8 cellular contexts compared by ENCODE assay signal in genomic region chr19:58409010-58409790, GRCh38. TPM values are rescaled to one million over a fixed set of nuclear protein-coding genes. Genes with fewer than 3 reads are reported as not detected.
A peak's percentile ranks its signal among the peaks of the same experiment; 100 is the strongest.
DNase-seq lines count a peak whose midpoint lies in the region; ATAC-seq and TF ChIP-seq lines count a peak whose summit lies in the region.

No MANE protein-coding gene starts in this region.

- whole genome bisulfite sequencing in HUES64: 14% methylated on average over 34 of the region's 34 CpGs
- 17 to 20% methylated on average over 22 to 34 of the region's 34 CpGs for WGBS in endodermal cell (ENCODE audit: insufficient coverage in 1 of 2, insufficient read length in 1 of 2), 2 experiments

- H3K9me3 Mint-ChIP-seq in endodermal cell: peaks cover 7% of the 10 kb centered on the region

- POLR2A ChIA-PET in GM10248 (lab: Yijun Ruan, JAX): interaction anchor here (0.6 to 1.0 kb wide), 2 partner anchors 17 to 32 kb away, joined by 3 to 4 read pairs; no protein-coding TSS in a partner anchor

- no peaks in the 10 kb centered on the region for H3K9me3 ChIP-seq in HUES64 (ENCODE audit: insufficient read depth, low read depth, low read length)
- H3K9me3 ChIP-seq in endodermal cell (ENCODE audit: control insufficient read depth, low read length): no peaks in the 10 kb centered on the region

- peaks cover 11% of the 10 kb centered on the region for H3K36me3 Mint-ChIP-seq in endodermal cell (ENCODE audit: low read depth)

- CTCF ChIA-PET in GM10248 (lab: Yijun Ruan, JAX): interaction anchor here (0.8 to 1.4 kb wide), 3 partner anchors 12 to 172 kb away, joined by 3 to 4 read pairs (median 3); no protein-coding TSS in a partner anchor

- H3K27me3 Mint-ChIP-seq in endodermal cell (ENCODE audit: insufficient read depth): peaks cover 8% of the 10 kb centered on the region

- H3K4me1 Mint-ChIP-seq in endodermal cell: peaks cover 17% of the 10 kb centered on the region

- peak overlapping the region; percentile 55; the same call in 1 of the 2 replicates for H3K27ac ChIP-seq in ACC112 (ENCODE audit: low read depth, low read length)
- no peak overlapping the region for H3K27ac ChIP-seq in HUES64 (ENCODE audit: low read depth, low read length)
- no peak overlapping the region for H3K27ac ChIP-seq in endodermal cell (ENCODE audit: low read depth, low read length)

- DNase-seq in GM10248 (ENCODE audit: extremely low spot score): no peak
- peak; percentile 74 for DNase-seq in SW480 (ENCODE audit: low spot score)
- peak; percentile 65 for DNase-seq in endodermal cell
- peak; percentile 45 for DNase-seq in myocyte (ENCODE audit: low read depth)
- DNase-seq in GM19240 (ENCODE audit: insufficient read length, low spot score): no peak

- no peak overlapping the region for H2AFZ ChIP-seq in ACC112 (ENCODE audit: low read length, unreplicated experiment)

- H3K4me1 ChIP-seq in ACC112 (ENCODE audit: control insufficient read depth, insufficient read depth, low read length, unreplicated experiment) (peaks cover 15% of the 10 kb centered on the region), HUES64 (ENCODE audit: insufficient read depth, low read length) (no peaks in the 10 kb centered on the region), endodermal cell (ENCODE audit: control insufficient read depth, insufficient read depth, low read length) (no peaks in the 10 kb centered on the region)

- H3K36me3 ChIP-seq in ACC112 (ENCODE audit: insufficient read depth, low read length): no peaks in the 10 kb centered on the region
- no peaks in the 10 kb centered on the region for H3K36me3 ChIP-seq in HUES64 (ENCODE audit: insufficient read depth, low read length)
- no peaks in the 10 kb centered on the region for H3K36me3 ChIP-seq in endodermal cell (ENCODE audit: control insufficient read depth, insufficient read depth, low read length)

- H3K9ac ChIP-seq in HUES64 (ENCODE audit: low read depth, low read length) (peak overlapping the region; percentile 61), endodermal cell (ENCODE audit: extremely low read depth, low read length, poor library complexity, severe bottlenecking) (peak overlapping the region; percentile 86)

- H3K27me3 ChIP-seq in ACC112 (ENCODE audit: insufficient read depth, low read length) (no peaks in the 10 kb centered on the region), HUES64 (ENCODE audit: insufficient read depth, low read length) (peaks cover 9% of the 10 kb centered on the region), endodermal cell (ENCODE audit: control insufficient read depth, insufficient read depth, low read length, poor library complexity, severe bottlenecking) (no peaks in the 10 kb centered on the region)

- peak overlapping the region; percentile 77 for H3K4me3 Mint-ChIP-seq in endodermal cell

- TF ChIP-seq CTCF in GM10248 (IDR thresholded peaks at IDR 0.05; ENCODE audit: control extremely low read depth, extremely low read depth, low read depth, missing control alignments): peak; percentile 1
- no peak for TF ChIP-seq CTCF in endodermal cell (conservative IDR thresholded peaks at IDR 0.05)

- H3K4me3 ChIP-seq in ACC112 (ENCODE audit: low read depth, low read length) (peak overlapping the region; percentile 99), HUES64 (ENCODE audit: low read length) (peak overlapping the region; percentile 67), endodermal cell (ENCODE audit: low read length) (peak overlapping the region; percentile 95)

- peaks cover 25% of the 10 kb centered on the region for H3K79me2 ChIP-seq in ACC112 (ENCODE audit: control insufficient read depth, insufficient read depth, low read length, unreplicated experiment)

- no peak for ATAC-seq in GM21529 (IDR thresholded peaks at IDR 0.05; ENCODE audit: unreplicated experiment)

- H3K27ac Mint-ChIP-seq in endodermal cell: no peak overlapping the region

RNA-seq across cellular contexts. Expression of gene ZNF584, which starts 0.8 kb away (rescaled TPM):
- 3.8 TPM for polyA plus RNA-seq in HUES64 (2013, experiment 1 of 2)
- polyA plus RNA-seq in HUES64 (2013, experiment 2 of 2): 5.7 TPM
- total RNA-seq in endodermal cell (10 to 100 TPM; 10.3 to 14.8 TPM), myocyte (12.7 and 19.4 TPM in 2 replicates)
- 9.5 TPM for polyA plus RNA-seq in endodermal cell (2013, experiment 1 of 2)
- polyA plus RNA-seq in endodermal cell (2013, experiment 2 of 2): 10.8 TPM
- 10.1 TPM for polyA plus RNA-seq in myocyte (2012)

RNA-seq across cellular contexts. Expression of gene RNF225, which starts 13.7 kb away (rescaled TPM):
- not detected for polyA plus RNA-seq in HUES64 (2013, experiment 1 of 2)
- not detected for polyA plus RNA-seq in HUES64 (2013, experiment 2 of 2)
- total RNA-seq in endodermal cell (under 1 TPM; 0.82 to 0.92 TPM), myocyte (not detected in 2 replicates)
- polyA plus RNA-seq in endodermal cell (2013, experiment 1 of 2): not detected
- polyA plus RNA-seq in endodermal cell (2013, experiment 2 of 2): not detected
- polyA plus RNA-seq in myocyte (2012): not detected

RNA-seq across cellular contexts. Expression of gene RPS5, which starts 22.1 kb away (rescaled TPM):
- polyA plus RNA-seq in HUES64 (2013, experiment 1 of 2): 1,436 TPM
- polyA plus RNA-seq in HUES64 (2013, experiment 2 of 2): 1,338 TPM
- 1,000 to 10,000 TPM in 1 of 2 donors, 100 to 1,000 TPM in 1; 896 to 1,039 TPM for total RNA-seq in endodermal cell
- polyA plus RNA-seq in endodermal cell (2013, experiment 1 of 2): 1,332 TPM
- 1,223 TPM for polyA plus RNA-seq in endodermal cell (2013, experiment 2 of 2)
- 1,152 and 1,471 TPM in 2 replicates for total RNA-seq in myocyte
- 1,111 TPM for polyA plus RNA-seq in myocyte (2012)

RNA-seq across cellular contexts. Expression of gene ZNF837, which starts 28.4 kb away (rescaled TPM):
- polyA plus RNA-seq in HUES64 (2013, experiment 1 of 2): 2.0 TPM
- polyA plus RNA-seq in HUES64 (2013, experiment 2 of 2): 2.8 TPM
- 1 to 10 TPM; 3.1 to 3.8 TPM for total RNA-seq in endodermal cell
- polyA plus RNA-seq in endodermal cell (2013, experiment 1 of 2): 3.6 TPM
- polyA plus RNA-seq in endodermal cell (2013, experiment 2 of 2): 2.3 TPM
- 5.5 and 5.8 TPM in 2 replicates for total RNA-seq in myocyte
- 2.3 TPM for polyA plus RNA-seq in myocyte (2012)

RNA-seq across cellular contexts. Expression of gene ZNF132, which starts 30.8 kb away (rescaled TPM):
- polyA plus RNA-seq in HUES64 (2013, experiment 1 of 2): 1.8 TPM
- 2.2 TPM for polyA plus RNA-seq in HUES64 (2013, experiment 2 of 2)
- total RNA-seq in endodermal cell: 1 to 10 TPM in 1 of 2 donors, under 1 TPM in 1; 0.71 to 1.2 TPM
- polyA plus RNA-seq in endodermal cell (2013, experiment 1 of 2): 3.3 TPM
- polyA plus RNA-seq in endodermal cell (2013, experiment 2 of 2): 2.6 TPM
- 6.1 and 6.9 TPM in 2 replicates for total RNA-seq in myocyte
- 4.3 TPM for polyA plus RNA-seq in myocyte (2012)

Comparison
In these comparisons a context has a peak if more than half of its experiments do, and no peak if none do; other contexts are left out.
1. DNase-seq: peak in SW480 (single experiment), endodermal cell (single experiment) and myocyte (single experiment); none in GM10248 (single experiment) and GM19240 (single experiment).
2. Peak in every context shown above with its lines, with median percentiles within 50 percentile points of each other: H3K4me3 ChIP-seq.